8 cellular contexts compared by ENCODE assay signal in genomic region chr2:14903709-14904374, GRCh38.
A peak's percentile ranks its signal among the peaks of the same experiment; 100 is the strongest.
DNase-seq lines count a peak whose midpoint lies in the region; ATAC-seq and TF ChIP-seq lines count a peak whose summit lies in the region.

No MANE protein-coding gene starts in this region.

- no peak overlapping the region for H3K27ac ChIP-seq in heart left ventricle

- H3K4me1 Mint-ChIP-seq in T-helper 2 cell treated with Interferon-gamma antibody and Interleukin-4, amounts not matched to agents 5 μg/mL and 100 μg/mL, for 36 hours (ENCODE audit: low read depth) = no peaks in the 10 kb centered on the region
- no peaks in the 10 kb centered on the region for H3K4me1 Mint-ChIP-seq in osteocyte (ENCODE audit: unreplicated experiment)

- TF ChIP-seq CTCF in heart left ventricle (IDR thresholded peaks at IDR 0.05) = peak in 11 of 12 donors; percentile 12 to 44 (median 37)
- TF ChIP-seq CTCF in osteocyte (IDR thresholded peaks at IDR 0.05) = peak; percentile 43

- H3K36me3 Mint-ChIP-seq in T-helper 2 cell treated with Interferon-gamma antibody and Interleukin-4, amounts not matched to agents 5 μg/mL and 100 μg/mL, for 36 hours (ENCODE audit: low read depth) = no peaks in the 10 kb centered on the region
- no peaks in the 10 kb centered on the region for H3K36me3 Mint-ChIP-seq in osteocyte (ENCODE audit: unreplicated experiment)

- intact Hi-C loops in heart left ventricle (cut with DNase I) (no loop called here), Right ventricle myocardium superior (cut with DNase I) (no loop called here), sciatic nerve (cut with DNase I) (no loop called here)

- DNase-seq in heart left ventricle (no peak), Right ventricle myocardium superior (no peak), HT1080 (ENCODE audit: low read depth) (peak; percentile 54), osteocyte (ENCODE audit: extremely low spot score, unreplicated experiment) (no peak), sciatic nerve (ENCODE audit: low spot score) (no peak)
- peak; percentile 53 for DNase-seq in T-helper 2 cell treated with Interferon-gamma antibody and Interleukin-4, amounts not matched to agents 5 μg/mL and 100 μg/mL, for 36 hours (ENCODE audit: low spot score)
- DNase-seq in central memory CD4-positive, alpha-beta T cell = peak; percentile 1

- no peaks in the 10 kb centered on the region for H3K9me3 Mint-ChIP-seq in T-helper 2 cell treated with Interferon-gamma antibody and Interleukin-4, amounts not matched to agents 5 μg/mL and 100 μg/mL, for 36 hours
- peaks cover 15% of the 10 kb centered on the region for H3K9me3 Mint-ChIP-seq in osteocyte (ENCODE audit: unreplicated experiment)

- H3K27ac Mint-ChIP-seq in T-helper 2 cell treated with Interferon-gamma antibody and Interleukin-4, amounts not matched to agents 5 μg/mL and 100 μg/mL, for 36 hours = no peak overlapping the region
- H3K27ac Mint-ChIP-seq in osteocyte (ENCODE audit: unreplicated experiment) = no peak overlapping the region

- H3K27me3 ChIP-seq in heart left ventricle = no peaks in the 10 kb centered on the region

- no peak for ATAC-seq in heart left ventricle
- ATAC-seq in Right ventricle myocardium superior (ENCODE audit: poor library complexity) = no peak
- ATAC-seq in GM21717 (IDR thresholded peaks at IDR 0.05; ENCODE audit: unreplicated experiment) = peak; percentile 98
- no peak for ATAC-seq in sciatic nerve

- H3K36me3 ChIP-seq in heart left ventricle = no peaks in the 10 kb centered on the region

- H3K4me3 ChIP-seq in heart left ventricle = no peak overlapping the region

- WGBS in heart left ventricle, 4 donors = 42 to 45% (median 43%) methylated on average over 15 of the region's 15 CpGs

- no peaks in the 10 kb centered on the region for H3K27me3 Mint-ChIP-seq in T-helper 2 cell treated with Interferon-gamma antibody and Interleukin-4, amounts not matched to agents 5 μg/mL and 100 μg/mL, for 36 hours (ENCODE audit: low read depth)
- no peaks in the 10 kb centered on the region for H3K27me3 Mint-ChIP-seq in osteocyte (ENCODE audit: unreplicated experiment)

- no peaks in the 10 kb centered on the region for H3K9me3 ChIP-seq in heart left ventricle

- no peaks in the 10 kb centered on the region for H3K4me1 ChIP-seq in heart left ventricle

- no peak overlapping the region for H3K4me3 Mint-ChIP-seq in T-helper 2 cell treated with Interferon-gamma antibody and Interleukin-4, amounts not matched to agents 5 μg/mL and 100 μg/mL, for 36 hours
- no peak overlapping the region for H3K4me3 Mint-ChIP-seq in osteocyte (ENCODE audit: unreplicated experiment)

- TF ChIP-seq POLR2A in heart left ventricle (IDR thresholded peaks at IDR 0.05) = no peak

Comparison
In these comparisons a context has a peak if more than half of its experiments do, and no peak if none do; other contexts are left out.
1. DNase-seq: peak in HT1080 (single experiment), T-helper 2 cell treated with Interferon-gamma antibody and Interleukin-4, amounts not matched to agents 5 μg/mL and 100 μg/mL, for 36 hours (single experiment) and central memory CD4-positive, alpha-beta T cell (single experiment); none in heart left ventricle (0 of 5), Right ventricle myocardium superior (single experiment), osteocyte (single experiment) and sciatic nerve (single experiment).